ENCODE assay signal across 8 cellular contexts in genomic region chr6:37244430-37245310, GRCh38. TPM values are rescaled to one million over a fixed set of nuclear protein-coding genes. Genes with fewer than 3 reads are reported as not detected.
DNase-seq lines count a peak whose midpoint lies in the region; ATAC-seq and TF ChIP-seq lines count a peak whose summit lies in the region.

No MANE protein-coding gene starts in this region.

- H3K79me2 ChIP-seq in GM23248 (ENCODE audit: insufficient read depth), result no peaks in the 10 kb centered on the region

- peak; percentile 99 for DNase-seq in GM23248
- peak; percentile 100 for DNase-seq in NCI-H69 (lab: John Stamatoyannopoulos, UW)
- DNase-seq in coronary artery (ENCODE audit: low spot score), result peak; percentile 94
- peak; percentile 100 for DNase-seq in lung microvascular endothelial cell (ENCODE audit: low read depth in 2 of 2)
- DNase-seq in activated CD4-positive, alpha-beta memory T cell treated with anti-CD3 and anti-CD28 coated beads, Interleukin-2, amount 10 ng/mL, durations not matched to agents 7 days and 5 days, result no peak
- DNase-seq in mesenteric fat pad (ENCODE audit: low spot score), result no peak
- DNase-seq in GM13977 (ENCODE audit: low spot score), result no peak

- no peak for ATAC-seq in HG02973 (IDR thresholded peaks at IDR 0.05; ENCODE audit: unreplicated experiment)

- H3K36me3 ChIP-seq in GM23248 (ENCODE audit: low read depth), result no peaks in the 10 kb centered on the region

- no peak for TF ChIP-seq CTCF in coronary artery (IDR thresholded peaks at IDR 0.05)
- no peak for TF ChIP-seq CTCF in GM13977 (IDR thresholded peaks at IDR 0.05; ENCODE audit: extremely low read depth, insufficient read depth, missing control alignments)

- peaks cover 62% of the 10 kb centered on the region for H3K4me1 ChIP-seq in GM23248 (ENCODE audit: insufficient read depth)

- H3K4me3 ChIP-seq in GM23248 (no peak overlapping the region; the same call in 1 of the 2 replicates), coronary artery (peak overlapping the region; percentile 42)

- no peaks in the 10 kb centered on the region for H4K20me1 ChIP-seq in GM23248 (ENCODE audit: insufficient read depth)

- no peaks in the 10 kb centered on the region for H3K36me3 Mint-ChIP-seq in activated CD4-positive, alpha-beta memory T cell treated with anti-CD3 and anti-CD28 coated beads, Interleukin-2, amount 10 ng/mL, durations not matched to agents 7 days and 5 days (ENCODE audit: low read depth)

- WGBS in GM23248 (ENCODE audit: low coverage in 1 of 2, low lambda C conversion rate in 2 of 2, missing lambda C conversion rate in 2 of 2), 2 experiments, result 21 to 22% methylated on average over 6 of the region's 6 CpGs

- peaks cover 11% of the 10 kb centered on the region for H3K4me1 Mint-ChIP-seq in activated CD4-positive, alpha-beta memory T cell treated with anti-CD3 and anti-CD28 coated beads, Interleukin-2, amount 10 ng/mL, durations not matched to agents 7 days and 5 days

- H3K27me3 Mint-ChIP-seq in activated CD4-positive, alpha-beta memory T cell treated with anti-CD3 and anti-CD28 coated beads, Interleukin-2, amount 10 ng/mL, durations not matched to agents 7 days and 5 days, result no peaks in the 10 kb centered on the region

- CTCF ChIA-PET in activated CD4-positive, alpha-beta memory T cell treated with anti-CD3 and anti-CD28 coated beads, Interleukin-2, amount 10 ng/mL, durations not matched to agents 7 days and 5 days (lab: Charles Lee), result no interaction called here

- H3K27ac ChIP-seq in GM23248 (peak overlapping the region; percentile 97), coronary artery (peak overlapping the region; percentile 85 to 95)

- POLR2A ChIA-PET in activated CD4-positive, alpha-beta memory T cell treated with anti-CD3 and anti-CD28 coated beads, Interleukin-2, amount 10 ng/mL, durations not matched to agents 7 days and 5 days (lab: Charles Lee), result interaction anchor here (1.1 kb wide), 1 partner anchor 13 kb away, joined by 3 read pairs; the partner anchor contains the start of gene TBC1D22B

- H3K27ac Mint-ChIP-seq in activated CD4-positive, alpha-beta memory T cell treated with anti-CD3 and anti-CD28 coated beads, Interleukin-2, amount 10 ng/mL, durations not matched to agents 7 days and 5 days, result no peak overlapping the region

- peak overlapping the region; percentile 77 for H3K9ac ChIP-seq in GM23248

- no peak overlapping the region for H3K4me3 Mint-ChIP-seq in activated CD4-positive, alpha-beta memory T cell treated with anti-CD3 and anti-CD28 coated beads, Interleukin-2, amount 10 ng/mL, durations not matched to agents 7 days and 5 days

- H2AFZ ChIP-seq in GM23248, result peak overlapping the region; percentile 6; the same call in 1 of the 2 replicates

- peak overlapping the region; percentile 48 for H3K4me2 ChIP-seq in GM23248 (ENCODE audit: unreplicated experiment)

- peaks cover 61% of the 10 kb centered on the region for H3F3A ChIP-seq in GM23248 (ENCODE audit: insufficient read depth)

- in situ Hi-C loops in GM23248 (cut with MboI), result no loop called here
- in situ Hi-C loops in GM13977 (cut with MboI; ENCODE audit: low pct_unique_long_range_greater_than_20kb, low sequenced_read_pairs, unreplicated experiment), result no loop called here

- H3K27me3 ChIP-seq in GM23248 (replicated peaks; ENCODE audit: insufficient read depth), result no peaks in the 10 kb centered on the region

- no peaks in the 10 kb centered on the region for H3K9me3 ChIP-seq in GM23248 (ENCODE audit: low read depth)

- no peaks in the 10 kb centered on the region for H3K9me3 Mint-ChIP-seq in activated CD4-positive, alpha-beta memory T cell treated with anti-CD3 and anti-CD28 coated beads, Interleukin-2, amount 10 ng/mL, durations not matched to agents 7 days and 5 days

- no peaks in the 10 kb centered on the region for H3K9me2 ChIP-seq in GM23248 (ENCODE audit: insufficient read depth)

RNA-seq across cellular contexts. Expression of gene TBC1D22B, which starts 12.9 kb away (rescaled TPM):
- total RNA-seq in GM23248 (2014; rRNA removed; shearing (Covaris generic)), result 5.0 and 12.1 TPM in 2 replicates
- 7.4 and 8.3 TPM in 2 replicates for polyA plus RNA-seq in GM23248 (2016; fragmentation: Nextera tagmentation; extraction: Ambion mirVana)
- total RNA-seq in lung microvascular endothelial cell (5.9 and 9.7 TPM in 2 replicates), mesenteric fat pad (8.7 TPM)
- 10 to 100 TPM; 16.5 TPM for total RNA-seq in activated CD4-positive, alpha-beta memory T cell treated with anti-CD3 and anti-CD28 coated beads, Interleukin-2, amount 10 ng/mL, durations not matched to agents 7 days and 5 days

RNA-seq across cellular contexts. Expression of gene TMEM217, which starts 13.3 kb away (rescaled TPM):
- 1.2 and 4.6 TPM in 2 replicates for total RNA-seq in GM23248 (2014; rRNA removed; shearing (Covaris generic))
- polyA plus RNA-seq in GM23248 (2016; fragmentation: Nextera tagmentation; extraction: Ambion mirVana), result 4.4 and 6.5 TPM in 2 replicates
- total RNA-seq in lung microvascular endothelial cell (7.4 and 8.5 TPM in 2 replicates), mesenteric fat pad (0.51 TPM)
- total RNA-seq in activated CD4-positive, alpha-beta memory T cell treated with anti-CD3 and anti-CD28 coated beads, Interleukin-2, amount 10 ng/mL, durations not matched to agents 7 days and 5 days, result 1 to 10 TPM; 1.6 to 2.1 TPM

Comparison
In these comparisons a context has a peak if more than half of its experiments do, and no peak if none do; other contexts are left out.
1. DNase-seq: peak in GM23248 (single experiment), NCI-H69 (single experiment), coronary artery (single experiment) and lung microvascular endothelial cell (2 of 2); none in activated CD4-positive, alpha-beta memory T cell treated with anti-CD3 and anti-CD28 coated beads, Interleukin-2, amount 10 ng/mL, durations not matched to agents 7 days and 5 days (single experiment), mesenteric fat pad (single experiment) and GM13977 (single experiment).